In the genomic region with DNA sequence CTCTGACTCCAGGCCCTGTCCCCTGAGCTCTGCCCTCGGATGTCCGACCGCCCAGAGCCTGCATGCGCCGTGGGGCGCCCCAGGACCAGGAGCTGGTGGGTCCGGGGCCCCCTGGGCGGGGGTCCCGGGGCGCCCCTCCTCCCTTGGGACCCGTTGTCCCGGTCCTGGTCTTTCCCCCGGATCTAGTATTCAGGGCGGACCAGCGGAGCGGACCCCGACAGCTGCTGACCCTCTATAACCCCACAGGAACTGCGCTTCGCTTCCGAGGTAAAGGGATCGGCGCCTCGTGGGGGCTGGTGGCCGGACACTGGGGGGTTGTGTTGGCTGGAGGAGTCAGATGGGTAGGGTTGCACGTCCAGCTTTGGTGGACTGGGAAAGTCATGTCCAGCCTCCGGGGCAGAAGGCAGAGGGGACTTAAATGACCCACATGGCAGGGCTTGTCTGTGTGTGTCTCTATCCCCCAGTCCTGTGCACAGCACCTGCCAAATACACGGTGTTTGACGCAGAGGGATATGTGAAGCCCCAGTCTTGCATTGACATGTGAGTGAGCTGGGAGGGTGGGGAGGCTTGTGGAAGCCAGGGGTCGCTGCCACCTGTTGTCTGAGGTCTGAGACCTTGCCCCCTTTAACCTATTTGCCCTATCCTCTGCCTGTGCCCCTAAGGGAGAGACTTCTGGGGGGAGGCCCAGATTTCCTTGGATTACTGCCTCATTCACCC, we compare ENCODE assay signal across 8 cellular contexts. TPM values are rescaled to one million over a fixed set of nuclear protein-coding genes. Genes with fewer than 3 reads are reported as not detected.
DNase-seq lines count a peak whose midpoint lies in the region; ATAC-seq, FAIRE-seq and TF ChIP-seq lines count a peak whose summit lies in the region.

No MANE protein-coding gene starts in this region.

- peak overlapping the region; percentile 90 for H3K9ac ChIP-seq in mesenchymal stem cell (ENCODE audit: low read length)

- peak overlapping the region in 1 of 2 experiments; percentile 40 for H3K4ac ChIP-seq in mesenchymal stem cell (ENCODE audit: low read depth in 1 of 2, low read length in 2 of 2)

- H3K4me1 ChIP-seq in mesenchymal stem cell (ENCODE audit: control insufficient read depth, insufficient read depth, low read depth, low read length) = peaks cover 13% of the 10 kb centered on the region
- peaks cover 0 to 10% of the 10 kb centered on the region in 2 donors for H3K4me1 ChIP-seq in uterus

- H3K14ac ChIP-seq in mesenchymal stem cell (ENCODE audit: low read length in 2 of 2) = peak overlapping the region in 1 of 2 experiments; percentile 61

- TF ChIP-seq CTCF in NB4 (IDR thresholded peaks at IDR 0.05; ENCODE audit: low read depth, low read length) (peak; percentile 15), bronchial epithelial cell (IDR thresholded peaks at IDR 0.05; ENCODE audit: insufficient read depth, low read length, severe bottlenecking) (peak; percentile 15), uterus (IDR thresholded peaks at IDR 0.05) (peak in 1 of 4 experiments; percentile 6)

- H3K79me1 ChIP-seq in mesenchymal stem cell (replicated peaks; ENCODE audit: low read length, poor library complexity, severe bottlenecking) = peaks cover 15% of the 10 kb centered on the region

- FAIRE-seq in bronchial epithelial cell (lab: Jason Lieb, UNC) = no peak

- H3K18ac ChIP-seq in mesenchymal stem cell (ENCODE audit: low read depth in 1 of 2, low read length in 2 of 2) = peak overlapping the region; percentile 54 to 65

- H3K27me3 ChIP-seq in bronchial epithelial cell (ENCODE audit: control insufficient read depth, insufficient read depth, low read length) = no peaks in the 10 kb centered on the region
- no peaks in the 10 kb centered on the region for H3K27me3 ChIP-seq in mesenchymal stem cell (ENCODE audit: control insufficient read depth in 1 of 2, insufficient read depth in 1 of 2, low read length in 2 of 2)
- no peaks in the 10 kb centered on the region for H3K27me3 ChIP-seq in uterus

- H3K36me3 ChIP-seq in bronchial epithelial cell (ENCODE audit: control insufficient read depth, insufficient read depth, low read length) = peaks cover 1% of the 10 kb centered on the region
- H3K36me3 ChIP-seq in mesenchymal stem cell (ENCODE audit: control insufficient read depth in 1 of 2, insufficient read depth in 2 of 2, low read depth in 1 of 2, low read length in 2 of 2) = peaks cover 9 to 11% of the 10 kb centered on the region in 2 experiments
- no peaks in the 10 kb centered on the region for H3K36me3 ChIP-seq in uterus

- H3K4me3 ChIP-seq in NB4 (ENCODE audit: low read depth, low read length) (peak overlapping the region; percentile 81), bronchial epithelial cell (ENCODE audit: low read depth, low read length) (peak overlapping the region; percentile 72), mesenchymal stem cell (ENCODE audit: insufficient read depth in 1 of 2, low read depth in 1 of 2, low read length in 2 of 2) (peak overlapping the region; percentile 72 to 84), uterus (peak overlapping the region; percentile 83 to 87)

- DNase-seq in NCI-H1417 (lab: John Stamatoyannopoulos, UW) = peak in 2 of 3 experiments; percentile 40 to 57
- DNase-seq in NCI-H1417 treated with DMSO at 0.1 percent for 48 hours (lab: John Stamatoyannopoulos, UW) = no peak
- peak; percentile 53 for DNase-seq in NB4 (ENCODE audit: low read depth)
- no peak for DNase-seq in bronchial epithelial cell (ENCODE audit: low read depth)
- DNase-seq in mesenchymal stem cell = peak; percentile 22
- DNase-seq in uterus = no peak
- DNase-seq in activated CD4-positive, CD25-positive, alpha-beta regulatory T cell (lab: John Stamatoyannopoulos, UW) = no peak

- H2BK15ac ChIP-seq in mesenchymal stem cell (ENCODE audit: low read depth, poor library complexity, severe bottlenecking) = peak overlapping the region; percentile 76

- no peak overlapping the region for H2BK5ac ChIP-seq in mesenchymal stem cell (ENCODE audit: low read depth, low read length, poor library complexity, severe bottlenecking)

- peak overlapping the region; percentile 27 for H2BK120ac ChIP-seq in mesenchymal stem cell (ENCODE audit: low read depth, low read length)

- H2AK5ac ChIP-seq in mesenchymal stem cell (ENCODE audit: low read length, severe bottlenecking) = no peak overlapping the region

- intact Hi-C loops in uterus (cut with DNase I; ENCODE audit: low total_unique reads) = no loop called here

- H3K27ac ChIP-seq in mesenchymal stem cell (ENCODE audit: low read length, poor library complexity, severe bottlenecking) (no peak overlapping the region), uterus (peak overlapping the region; percentile 94)

- H2BK12ac ChIP-seq in mesenchymal stem cell (ENCODE audit: low read length in 2 of 2) = peak overlapping the region in 1 of 2 experiments; percentile 40

- no peak overlapping the region for H4K91ac ChIP-seq in mesenchymal stem cell (ENCODE audit: low read length)

- no peaks in the 10 kb centered on the region for H3K9me3 ChIP-seq in mesenchymal stem cell (ENCODE audit: control insufficient read depth, low read length)
- no peaks in the 10 kb centered on the region for H3K9me3 ChIP-seq in uterus

- no peak for TF ChIP-seq POLR2A in NB4 (IDR thresholded peaks at IDR 0.05; ENCODE audit: extremely low read depth, insufficient read length)
- no peak for TF ChIP-seq POLR2A in uterus (IDR thresholded peaks at IDR 0.05)

- peak overlapping the region; percentile 66 for H2AFZ ChIP-seq in mesenchymal stem cell (ENCODE audit: low read depth, low read length)

- peak overlapping the region; percentile 2 for H4K8ac ChIP-seq in mesenchymal stem cell (ENCODE audit: low read length)

- no peak overlapping the region for H3K23ac ChIP-seq in mesenchymal stem cell (ENCODE audit: low read length in 2 of 2)

- 10% methylated on average over 24 of the region's 29 CpGs for whole genome bisulfite sequencing in mesenchymal stem cell

- H3K4me2 ChIP-seq in mesenchymal stem cell (ENCODE audit: low read length, poor library complexity, severe bottlenecking) = peak overlapping the region; percentile 93

- no peak for ATAC-seq in activated CD4-positive, CD25-positive, alpha-beta regulatory T cell treated with anti-CD3 and anti-CD28 coated beads, Interleukin-2, amount 50 U/mL, for 24 hours

RNA-seq across cellular contexts. Expression of a gene that starts 0.5 kb away (rescaled TPM):
- total RNA-seq in bronchial epithelial cell (1.8 and 1.9 TPM in 2 replicates), uterus (10 to 100 TPM in 2 of 4 donors, 1 to 10 TPM in 2; 1.3 to 35.3 (median 15.1) TPM)
- polyA plus RNA-seq in mesenchymal stem cell (2013, experiment 1 of 2) = 25.6 TPM
- 23.4 TPM for polyA plus RNA-seq in mesenchymal stem cell (2013, experiment 2 of 2)

RNA-seq across cellular contexts. Expression of a gene that starts 10.7 kb away (rescaled TPM):
- total RNA-seq in bronchial epithelial cell (0.38 and 0.53 TPM in 2 replicates), uterus (100 to 1,000 TPM in 1 of 4 donors, 10 to 100 TPM in 2, 1 to 10 TPM in 1; 6.2 to 151 (median 57.8) TPM)
- polyA plus RNA-seq in mesenchymal stem cell (2013, experiment 1 of 2) = 255 TPM
- 254 TPM for polyA plus RNA-seq in mesenchymal stem cell (2013, experiment 2 of 2)

RNA-seq across cellular contexts. Expression of a gene that starts 26.8 kb away (rescaled TPM):
- total RNA-seq in bronchial epithelial cell = 0.38 and 0.53 TPM in 2 replicates
- 0.37 TPM for polyA plus RNA-seq in mesenchymal stem cell (2013, experiment 1 of 2)
- 0.33 TPM for polyA plus RNA-seq in mesenchymal stem cell (2013, experiment 2 of 2)
- total RNA-seq in uterus = 1 to 10 TPM in 2 of 4 donors, not detected in 2; 2.9 to 4.9 TPM

RNA-seq across cellular contexts. Expression of a gene that starts 27.0 kb away (rescaled TPM):
- total RNA-seq in bronchial epithelial cell = 3.9 and 8.2 TPM in 2 replicates
- polyA plus RNA-seq in mesenchymal stem cell (2013, experiment 1 of 2) = 72.6 TPM
- 68.0 TPM for polyA plus RNA-seq in mesenchymal stem cell (2013, experiment 2 of 2)
- 100 to 1,000 TPM in 1 of 4 donors, 10 to 100 TPM in 3; 11.5 to 179 (median 56.8) TPM for total RNA-seq in uterus

RNA-seq across cellular contexts. Expression of a gene that starts 28.5 kb away (rescaled TPM):
- total RNA-seq in bronchial epithelial cell (0.13 TPM in 1 of 2 replicates, not detected in the other), uterus (1 to 10 TPM in 1 of 4 donors, under 1 TPM in 1, not detected in 2; 0.43 to 2.0 TPM)
- 0.41 TPM for polyA plus RNA-seq in mesenchymal stem cell (2013, experiment 1 of 2)
- 0.45 TPM for polyA plus RNA-seq in mesenchymal stem cell (2013, experiment 2 of 2)

Comparison
In these comparisons a context has a peak if more than half of its experiments do, and no peak if none do; other contexts are left out.
1. DNase-seq: peak in NCI-H1417 (2 of 3), NB4 (single experiment) and mesenchymal stem cell (single experiment); none in NCI-H1417 treated with DMSO at 0.1 percent for 48 hours (single experiment), bronchial epithelial cell (single experiment), uterus (0 of 2) and activated CD4-positive, CD25-positive, alpha-beta regulatory T cell (0 of 4).
2. Peak in every context shown above with its lines, with median percentiles within 50 percentile points of each other: H3K4me3 ChIP-seq.